Comparison of ENCODE assay signal across 17 cellular contexts in the genomic region with DNA sequence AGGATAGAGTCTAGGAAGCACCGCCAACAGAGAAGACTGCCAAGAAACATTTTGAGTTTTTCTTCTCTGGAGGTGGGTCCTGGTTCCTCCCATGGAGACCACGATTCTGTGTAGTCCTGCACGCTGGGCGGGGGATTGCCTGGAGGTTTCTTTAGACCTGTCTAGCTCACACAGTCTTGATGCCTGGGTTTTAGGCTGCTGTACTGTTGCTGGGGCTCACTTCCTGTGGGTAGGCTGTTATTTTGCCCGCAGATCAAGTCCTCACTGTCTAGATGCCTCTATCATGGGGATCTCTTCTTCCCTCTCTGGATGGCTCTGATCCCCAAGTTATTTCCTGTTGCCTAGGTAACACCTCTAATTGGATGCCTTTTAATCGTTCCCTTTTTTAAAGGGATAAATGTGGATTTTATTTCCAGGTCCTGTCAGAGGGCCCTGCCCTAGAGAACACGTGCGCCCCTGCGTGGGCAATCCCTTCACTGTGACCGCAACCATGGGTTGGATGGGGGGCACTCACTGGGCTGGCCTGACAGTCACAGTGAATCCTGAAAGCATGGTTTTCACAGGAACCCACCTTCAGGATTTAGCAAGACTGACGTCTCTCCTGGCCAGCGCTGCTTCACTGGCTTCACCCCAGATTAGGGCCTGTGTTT. TPM values are rescaled to one million over a fixed set of nuclear protein-coding genes. Genes with fewer than 3 reads are reported as not detected.
DNase-seq lines count a peak whose midpoint lies in the region; ATAC-seq and TF ChIP-seq lines count a peak whose summit lies in the region.
"Had no signal": no experiment of that assay in that cellular context is flagged by ENCODE, and none has a peak within 500 bp of the region (broad histone marks: within the 10 kb centered on the region; RNA-seq: fewer than 3 reads in every experiment).

No MANE protein-coding gene starts in this region.

- H3K4me3 ChIP-seq in DND-41 (ENCODE audit: low read depth in 1 of 2, low read length in 2 of 2) (no peak overlapping the region), Loucy (ENCODE audit: low read length, poor library complexity, severe bottlenecking) (peak overlapping the region; percentile 44), left lung (no peak overlapping the region)
- H3K4me3 ChIP-seq: PC-9, SJCRH30 had no signal

- H3K27ac Mint-ChIP-seq in WTC11 = no peak overlapping the region; the same call in 1 of the 2 replicates
- peak overlapping the region; percentile 52 to 75 for H3K27ac Mint-ChIP-seq in natural killer cell

- TF ChIP-seq CTCF in DND-41 (IDR thresholded peaks at IDR 0.05; ENCODE audit: borderline replicate concordance, extremely low read depth, low read length, poor library complexity, severe bottlenecking) (no peak), Loucy (conservative IDR thresholded peaks at IDR 0.05; ENCODE audit: low read length) (no peak), WTC11 (IDR thresholded peaks at IDR 0.05) (no peak), natural killer cell (IDR thresholded peaks at IDR 0.05) (no peak), left lung (IDR thresholded peaks at IDR 0.05) (no peak)

- intact Hi-C loops in natural killer cell (cut with micrococcal nuclease) (no loop called here), left lung (cut with DNase I) (no loop called here)

- H3K79me2 ChIP-seq in DND-41 (ENCODE audit: insufficient read depth, low read length) (no peaks in the 10 kb centered on the region), Loucy (ENCODE audit: insufficient read depth, low read length) (no peaks in the 10 kb centered on the region)

- no peaks in the 10 kb centered on the region for H3K27me3 ChIP-seq in DND-41 (ENCODE audit: insufficient read depth, low read length, poor library complexity)
- no peaks in the 10 kb centered on the region for H3K27me3 ChIP-seq in Loucy (ENCODE audit: insufficient read depth, low read length, poor library complexity, severe bottlenecking)
- H3K27me3 ChIP-seq in left lung = peaks cover 7 to 40% of the 10 kb centered on the region in 2 donors
- H3K27me3 ChIP-seq: SJCRH30 had no signal

- H3K9me3 ChIP-seq in DND-41 (ENCODE audit: insufficient read depth, low read length, severe bottlenecking) = no peaks in the 10 kb centered on the region
- no peaks in the 10 kb centered on the region for H3K9me3 ChIP-seq in Loucy (ENCODE audit: insufficient read depth, low read depth, low read length)
- H3K9me3 ChIP-seq in left lung = no peaks in the 10 kb centered on the region
- H3K9me3 ChIP-seq: SJCRH30 had no signal

- no peak overlapping the region for H3K4me3 Mint-ChIP-seq in WTC11
- peak overlapping the region; percentile 72 for H3K4me3 Mint-ChIP-seq in natural killer cell
- H3K4me3 Mint-ChIP-seq: H9 had no signal

- CTCF ChIA-PET in WTC11 (lab: Charles Lee) = interaction anchor here (1.2 to 1.3 kb wide), 2 partner anchors 15 to 182 kb away, joined by 3 read pairs; no protein-coding TSS in a partner anchor

- H3K27ac ChIP-seq in DND-41 (ENCODE audit: low read length) = no peak overlapping the region
- no peak overlapping the region for H3K27ac ChIP-seq in left lung
- H3K27ac ChIP-seq: PC-9, SJCRH30 had no signal

- H3K9me2 ChIP-seq in Loucy (replicated peaks; ENCODE audit: low read depth, low read length) = no peaks in the 10 kb centered on the region

- H3K4me1 Mint-ChIP-seq in WTC11 = peaks cover 24% of the 10 kb centered on the region
- peaks cover 35 to 39% of the 10 kb centered on the region in 2 donors for H3K4me1 Mint-ChIP-seq in natural killer cell

- DNase-seq in DND-41 = peak; percentile 32
- no peak for DNase-seq in WTC11 (ENCODE audit: low spot score)
- DNase-seq in natural killer cell = peak; percentile 21
- no peak for DNase-seq in putamen (ENCODE audit: low spot score)
- no peak for DNase-seq in left lung
- DNase-seq: Calu3, DMS53, H9, MM.1S, NCI-H1417, NCI-H187 treated with DMSO at 0.1 percent for 48 hours, NCI-H526 treated with DMSO at 0.1 percent for 48 hours, PC-9, SJCRH30 had no signal

- H3K4me1 ChIP-seq in DND-41 (ENCODE audit: insufficient read depth, low read length) = peaks cover 20% of the 10 kb centered on the region
- H3K4me1 ChIP-seq in Loucy (ENCODE audit: insufficient read depth, low read length, poor library complexity, severe bottlenecking) = peaks cover 42% of the 10 kb centered on the region
- H3K4me1 ChIP-seq in left lung = peaks cover 6 to 18% of the 10 kb centered on the region in 2 donors
- H3K4me1 ChIP-seq: SJCRH30 had no signal

- H3K36me3 ChIP-seq in DND-41 (ENCODE audit: insufficient read depth, low read length) (no peaks in the 10 kb centered on the region), Loucy (ENCODE audit: insufficient read depth, low read length) (no peaks in the 10 kb centered on the region), left lung (no peaks in the 10 kb centered on the region)
- H3K36me3 ChIP-seq: SJCRH30 had no signal

- H4K20me1 ChIP-seq in DND-41 (ENCODE audit: insufficient read depth, low read length) (no peaks in the 10 kb centered on the region), Loucy (ENCODE audit: insufficient read depth, low read length, poor library complexity, severe bottlenecking) (no peaks in the 10 kb centered on the region)

- peaks cover 10% of the 10 kb centered on the region for H3K36me3 Mint-ChIP-seq in WTC11
- no peaks in the 10 kb centered on the region for H3K36me3 Mint-ChIP-seq in natural killer cell

- no peak overlapping the region for H2AFZ ChIP-seq in DND-41 (ENCODE audit: low read depth, low read length)
- H2AFZ ChIP-seq in Loucy (ENCODE audit: low read length) = no peak overlapping the region; the same call in 1 of the 2 replicates
- H2AFZ ChIP-seq: PC-9 had no signal

- no peaks in the 10 kb centered on the region for H3K9me3 Mint-ChIP-seq in WTC11
- no peaks in the 10 kb centered on the region for H3K9me3 Mint-ChIP-seq in natural killer cell
- H3K9me3 Mint-ChIP-seq: H9 had no signal

- H3K4me2 ChIP-seq in DND-41 (ENCODE audit: insufficient read depth, low read length) (no peak overlapping the region), Loucy (ENCODE audit: low read depth, low read length, poor library complexity, severe bottlenecking) (peak overlapping the region; percentile 70)
- H3K4me2 ChIP-seq: PC-9 had no signal

- H3K9ac ChIP-seq in DND-41 (ENCODE audit: low read depth, low read length) (no peak overlapping the region), Loucy (ENCODE audit: low read depth, low read length, poor library complexity, severe bottlenecking) (peak overlapping the region; percentile 68)

- ATAC-seq in DND-41 (ENCODE audit: insufficient read depth, low read depth) = peak; percentile 64
- no peak for ATAC-seq in WTC11
- ATAC-seq in natural killer cell = peak; percentile 38 to 60 (median 48)
- no peak for ATAC-seq in activated CD4-positive, CD25-positive, alpha-beta regulatory T cell treated with anti-CD3 and anti-CD28 coated beads, Interleukin-2, amount 50 U/mL, for 24 hours
- no peak for ATAC-seq in left lung
- no peak for ATAC-seq in GM21576 (IDR thresholded peaks at IDR 0.05; ENCODE audit: unreplicated experiment)

- no peaks in the 10 kb centered on the region for H3F3A ChIP-seq in Loucy (ENCODE audit: low read depth)

- H3K27me3 Mint-ChIP-seq in WTC11 (ENCODE audit: low read depth) (peaks cover 3% of the 10 kb centered on the region; the same call in 1 of the 2 replicates), natural killer cell (ENCODE audit: low read depth in 2 of 2) (peaks cover 0 to 2% of the 10 kb centered on the region in 2 donors)

- POLR2A ChIA-PET in WTC11 (lab: Charles Lee) = interaction anchor here (0.6 kb wide), 2 partner anchors 199 to 719 kb away, joined by 3 read pairs; no protein-coding TSS in a partner anchor

TF ChIP-seq in WTC11, 78 proteins besides CTCF, POLR2A, EP300 and RAD21:
- TF ChIP-seq, protein P1, sequence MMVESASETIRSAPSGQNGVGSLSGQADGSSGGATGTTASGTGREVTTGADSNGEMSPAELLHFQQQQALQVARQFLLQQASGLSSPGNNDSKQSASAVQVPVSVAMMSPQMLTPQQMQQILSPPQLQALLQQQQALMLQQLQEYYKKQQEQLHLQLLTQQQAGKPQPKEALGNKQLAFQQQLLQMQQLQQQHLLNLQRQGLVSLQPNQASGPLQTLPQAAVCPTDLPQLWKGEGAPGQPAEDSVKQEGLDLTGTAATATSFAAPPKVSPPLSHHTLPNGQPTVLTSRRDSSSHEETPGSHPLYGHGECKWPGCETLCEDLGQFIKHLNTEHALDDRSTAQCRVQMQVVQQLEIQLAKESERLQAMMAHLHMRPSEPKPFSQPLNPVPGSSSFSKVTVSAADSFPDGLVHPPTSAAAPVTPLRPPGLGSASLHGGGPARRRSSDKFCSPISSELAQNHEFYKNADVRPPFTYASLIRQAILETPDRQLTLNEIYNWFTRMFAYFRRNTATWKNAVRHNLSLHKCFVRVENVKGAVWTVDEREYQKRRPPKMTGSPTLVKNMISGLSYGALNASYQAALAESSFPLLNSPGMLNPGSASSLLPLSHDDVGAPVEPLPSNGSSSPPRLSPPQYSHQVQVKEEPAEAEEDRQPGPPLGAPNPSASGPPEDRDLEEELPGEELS (CRISPR knock-in tag; IDR thresholded peaks at IDR 0.05) = no peak
- TF ChIP-seq ZNF138 (CRISPR knock-in tag; conservative IDR thresholded peaks at IDR 0.05) (no peak), ZNF121 (CRISPR knock-in tag; IDR thresholded peaks at IDR 0.05) (0 out of 2 replicates have a peak, but pooled peaks have one; percentile 39), ZNF423 (CRISPR knock-in tag; IDR thresholded peaks at IDR 0.05) (no peak), NFYB (CRISPR knock-in tag; conservative IDR thresholded peaks at IDR 0.05; ENCODE audit: low read depth) (no peak)
- TF ChIP-seq, protein P2, sequence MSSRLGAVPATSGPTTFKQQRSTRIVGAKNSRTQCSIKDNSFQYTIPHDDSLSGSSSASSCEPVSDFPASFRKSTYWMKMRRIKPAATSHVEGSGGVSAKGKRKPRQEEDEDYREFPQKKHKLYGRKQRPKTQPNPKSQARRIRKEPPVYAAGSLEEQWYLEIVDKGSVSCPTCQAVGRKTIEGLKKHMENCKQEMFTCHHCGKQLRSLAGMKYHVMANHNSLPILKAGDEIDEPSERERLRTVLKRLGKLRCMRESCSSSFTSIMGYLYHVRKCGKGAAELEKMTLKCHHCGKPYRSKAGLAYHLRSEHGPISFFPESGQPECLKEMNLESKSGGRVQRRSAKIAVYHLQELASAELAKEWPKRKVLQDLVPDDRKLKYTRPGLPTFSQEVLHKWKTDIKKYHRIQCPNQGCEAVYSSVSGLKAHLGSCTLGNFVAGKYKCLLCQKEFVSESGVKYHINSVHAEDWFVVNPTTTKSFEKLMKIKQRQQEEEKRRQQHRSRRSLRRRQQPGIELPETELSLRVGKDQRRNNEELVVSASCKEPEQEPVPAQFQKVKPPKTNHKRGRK (CRISPR knock-in tag; IDR thresholded peaks at IDR 0.05; ENCODE audit: borderline replicate concordance) = no peak
TF ChIP-seq in WTC11: peak in this region for 1.

RNA-seq across cellular contexts. Expression of a gene that starts 52.2 kb away (rescaled TPM):
- 8.4 to 11.1 TPM (median 9.2 TPM) in 3 replicates for total RNA-seq in WTC11 (2021)
- total RNA-seq in natural killer cell = under 1 TPM; 0.26 to 0.54 (median 0.50) TPM
- total RNA-seq in left lung = not detected
- total RNA-seq: Calu3, PC-9 had no signal

Comparison
In these comparisons a context has a peak if more than half of its experiments do, and no peak if none do; other contexts are left out.
1. ATAC-seq: peak in DND-41 (single experiment) and natural killer cell (3 of 3); none in WTC11 (single experiment), activated CD4-positive, CD25-positive, alpha-beta regulatory T cell treated with anti-CD3 and anti-CD28 coated beads, Interleukin-2, amount 50 U/mL, for 24 hours (0 of 2), left lung (single experiment) and GM21576 (single experiment).
2. DNase-seq: peak in DND-41 (single experiment) and natural killer cell (single experiment); none in WTC11 (single experiment), putamen (single experiment) and left lung (0 of 2).